ENCODE assay signal across 8 cellular contexts in genomic region chr7:100539436-100540006, GRCh38. TPM values are rescaled to one million over a fixed set of nuclear protein-coding genes. Genes with fewer than 3 reads are reported as not detected.
DNase-seq lines count a peak whose midpoint lies in the region; ATAC-seq and TF ChIP-seq lines count a peak whose summit lies in the region.

No MANE protein-coding gene starts in this region.

- peak overlapping the region in 2 of 3 donors; percentile 40 to 83 for H3K4me3 ChIP-seq in thyroid gland (replicated peaks in 1 of 3)

- peaks cover 18 to 25% of the 10 kb centered on the region in 2 donors for H3K4me1 ChIP-seq in thyroid gland

- TF ChIP-seq POLR2A in thyroid gland (IDR thresholded peaks at IDR 0.05) = no peak

- DNase-seq in activated CD8-positive, alpha-beta memory T cell treated with anti-CD3 and anti-CD28 coated beads, Interleukin-2, amount 10 ng/mL, durations not matched to agents 7 days and 5 days = peak; percentile 52
- no peak for DNase-seq in activated CD8-positive, alpha-beta memory T cell treated with anti-CD3 and anti-CD28 coated beads for 24 hours
- peak; percentile 34 for DNase-seq in activated naive CD8-positive, alpha-beta T cell treated with anti-CD3 and anti-CD28 coated beads for 36 hours
- DNase-seq in left kidney (ENCODE audit: low read depth, low spot score) (peak; percentile 51), thyroid gland (no peak), NCI-H2081 (lab: John Stamatoyannopoulos, UW) (no peak), HuH-7.5 (ENCODE audit: low spot score) (no peak)

- H3K27me3 Mint-ChIP-seq in activated CD8-positive, alpha-beta memory T cell treated with anti-CD3 and anti-CD28 coated beads, Interleukin-2, amount 10 ng/mL, durations not matched to agents 7 days and 5 days = no peaks in the 10 kb centered on the region
- H3K27me3 Mint-ChIP-seq in activated naive CD8-positive, alpha-beta T cell treated with anti-CD3 and anti-CD28 coated beads for 36 hours = no peaks in the 10 kb centered on the region

- peak overlapping the region in 2 of 3 donors; percentile 50 to 57 for H3K27ac ChIP-seq in thyroid gland

- no peaks in the 10 kb centered on the region for H3K36me3 ChIP-seq in thyroid gland

- intact Hi-C loops in thyroid gland (cut with DNase I) = no loop called here

- TF ChIP-seq CTCF in thyroid gland (IDR thresholded peaks at IDR 0.05) = no peak

- peak overlapping the region; percentile 91 for H3K27ac Mint-ChIP-seq in activated CD8-positive, alpha-beta memory T cell treated with anti-CD3 and anti-CD28 coated beads, Interleukin-2, amount 10 ng/mL, durations not matched to agents 7 days and 5 days
- peak overlapping the region; percentile 98 for H3K27ac Mint-ChIP-seq in activated naive CD8-positive, alpha-beta T cell treated with anti-CD3 and anti-CD28 coated beads for 36 hours

- CTCF ChIA-PET in activated CD8-positive, alpha-beta memory T cell treated with anti-CD3 and anti-CD28 coated beads, Interleukin-2, amount 10 ng/mL, durations not matched to agents 7 days and 5 days (lab: Charles Lee) = interaction anchor here (0.6 to 3.4 kb wide), 12 partner anchors 10 to 166 kb away, joined by 3 to 25 read pairs (median 4); partner anchors contain the start of gene POP7

- H3K27me3 ChIP-seq in thyroid gland = no peaks in the 10 kb centered on the region

- no peaks in the 10 kb centered on the region for H3K9me3 Mint-ChIP-seq in activated CD8-positive, alpha-beta memory T cell treated with anti-CD3 and anti-CD28 coated beads, Interleukin-2, amount 10 ng/mL, durations not matched to agents 7 days and 5 days (ENCODE audit: low read depth)
- no peaks in the 10 kb centered on the region for H3K9me3 Mint-ChIP-seq in activated naive CD8-positive, alpha-beta T cell treated with anti-CD3 and anti-CD28 coated beads for 36 hours

- WGBS in thyroid gland, 2 donors = 1% methylated on average over 24 to 34 of the region's 44 CpGs

- H3K4me3 Mint-ChIP-seq in activated CD8-positive, alpha-beta memory T cell treated with anti-CD3 and anti-CD28 coated beads, Interleukin-2, amount 10 ng/mL, durations not matched to agents 7 days and 5 days = peak overlapping the region; percentile 99
- H3K4me3 Mint-ChIP-seq in activated naive CD8-positive, alpha-beta T cell treated with anti-CD3 and anti-CD28 coated beads for 36 hours = peak overlapping the region; percentile 100

- peaks cover 10% of the 10 kb centered on the region for H3K36me3 Mint-ChIP-seq in activated CD8-positive, alpha-beta memory T cell treated with anti-CD3 and anti-CD28 coated beads, Interleukin-2, amount 10 ng/mL, durations not matched to agents 7 days and 5 days
- peaks cover 37% of the 10 kb centered on the region for H3K36me3 Mint-ChIP-seq in activated naive CD8-positive, alpha-beta T cell treated with anti-CD3 and anti-CD28 coated beads for 36 hours

- ATAC-seq in activated CD8-positive, alpha-beta memory T cell treated with anti-CD3 and anti-CD28 coated beads, Interleukin-2, amount 10 ng/mL, durations not matched to agents 7 days and 5 days = no peak
- no peak for ATAC-seq in GM19395 (IDR thresholded peaks at IDR 0.05; ENCODE audit: unreplicated experiment)

- peaks cover 52% of the 10 kb centered on the region for H3K4me1 Mint-ChIP-seq in activated CD8-positive, alpha-beta memory T cell treated with anti-CD3 and anti-CD28 coated beads, Interleukin-2, amount 10 ng/mL, durations not matched to agents 7 days and 5 days
- peaks cover 47% of the 10 kb centered on the region for H3K4me1 Mint-ChIP-seq in activated naive CD8-positive, alpha-beta T cell treated with anti-CD3 and anti-CD28 coated beads for 36 hours

- H3K9me3 ChIP-seq in thyroid gland = no peaks in the 10 kb centered on the region

RNA-seq across cellular contexts. Expression of gene AGFG2, which starts 0.5 kb away (rescaled TPM):
- 10 to 100 TPM; 61.4 to 82.5 TPM for total RNA-seq in activated CD8-positive, alpha-beta memory T cell treated with anti-CD3 and anti-CD28 coated beads, Interleukin-2, amount 10 ng/mL, durations not matched to agents 7 days and 5 days
- 10 to 100 TPM; 52.4 to 55.4 TPM for total RNA-seq in activated naive CD8-positive, alpha-beta T cell treated with anti-CD3 and anti-CD28 coated beads for 36 hours
- total RNA-seq in thyroid gland = 10 to 100 TPM; 26.1 to 34.6 (median 28.0) TPM

RNA-seq across cellular contexts. Expression of gene SAP25, which starts 34.2 kb away (rescaled TPM):
- total RNA-seq in activated CD8-positive, alpha-beta memory T cell treated with anti-CD3 and anti-CD28 coated beads, Interleukin-2, amount 10 ng/mL, durations not matched to agents 7 days and 5 days = 10 to 100 TPM; 18.2 to 26.3 TPM
- 1 to 10 TPM; 4.4 to 6.0 TPM for total RNA-seq in activated naive CD8-positive, alpha-beta T cell treated with anti-CD3 and anti-CD28 coated beads for 36 hours
- 1 to 10 TPM in 2 of 4 donors, not detected in 2; 1.5 to 6.2 TPM for total RNA-seq in thyroid gland

RNA-seq across cellular contexts. Expression of gene LRCH4, which starts 46.4 kb away (rescaled TPM):
- total RNA-seq in activated CD8-positive, alpha-beta memory T cell treated with anti-CD3 and anti-CD28 coated beads, Interleukin-2, amount 10 ng/mL, durations not matched to agents 7 days and 5 days = 100 to 1,000 TPM; 155 to 178 TPM
- 10 to 100 TPM; 65.6 to 68.1 TPM for total RNA-seq in activated naive CD8-positive, alpha-beta T cell treated with anti-CD3 and anti-CD28 coated beads for 36 hours
- 100 to 1,000 TPM in 1 of 4 donors, 10 to 100 TPM in 3; 55.0 to 107 (median 76.6) TPM for total RNA-seq in thyroid gland

RNA-seq across cellular contexts. Expression of gene FBXO24, which starts 46.6 kb away (rescaled TPM):
- 1 to 10 TPM in 1 of 2 experiments, under 1 TPM in 1; 0.80 to 1.3 TPM for total RNA-seq in activated CD8-positive, alpha-beta memory T cell treated with anti-CD3 and anti-CD28 coated beads, Interleukin-2, amount 10 ng/mL, durations not matched to agents 7 days and 5 days
- total RNA-seq in activated naive CD8-positive, alpha-beta T cell treated with anti-CD3 and anti-CD28 coated beads for 36 hours = under 1 TPM; 0.54 to 0.80 TPM
- under 1 TPM; 0.13 to 0.88 (median 0.50) TPM for total RNA-seq in thyroid gland

RNA-seq across cellular contexts. Expression of gene NYAP1, which starts 55.8 kb away (rescaled TPM):
- total RNA-seq in activated CD8-positive, alpha-beta memory T cell treated with anti-CD3 and anti-CD28 coated beads, Interleukin-2, amount 10 ng/mL, durations not matched to agents 7 days and 5 days = under 1 TPM; 0.07 to 0.12 TPM
- under 1 TPM; 0.29 to 0.34 TPM for total RNA-seq in activated naive CD8-positive, alpha-beta T cell treated with anti-CD3 and anti-CD28 coated beads for 36 hours
- 1 to 10 TPM in 2 of 4 donors, under 1 TPM in 1, not detected in 1; 0.40 to 1.3 (median 1.0) TPM for total RNA-seq in thyroid gland

Comparison
In these comparisons a context has a peak if more than half of its experiments do, and no peak if none do; other contexts are left out.
1. DNase-seq: peak in activated CD8-positive, alpha-beta memory T cell treated with anti-CD3 and anti-CD28 coated beads, Interleukin-2, amount 10 ng/mL, durations not matched to agents 7 days and 5 days (single experiment), activated naive CD8-positive, alpha-beta T cell treated with anti-CD3 and anti-CD28 coated beads for 36 hours (single experiment) and left kidney (single experiment); none in activated CD8-positive, alpha-beta memory T cell treated with anti-CD3 and anti-CD28 coated beads for 24 hours (single experiment), thyroid gland (0 of 2), NCI-H2081 (0 of 2) and HuH-7.5 (single experiment).